Comparison of ENCODE assay signal across 11 cellular contexts in genomic region chr11:20155683-20156279, GRCh38. TPM values are rescaled to one million over a fixed set of nuclear protein-coding genes. Genes with fewer than 3 reads are reported as not detected.
DNase-seq lines count a peak whose midpoint lies in the region; ATAC-seq and TF ChIP-seq lines count a peak whose summit lies in the region.
"Had no signal": no experiment of that assay in that cellular context is flagged by ENCODE, and none has a peak within 500 bp of the region (broad histone marks: within the 10 kb centered on the region; RNA-seq: fewer than 3 reads in every experiment).

No MANE protein-coding gene starts in this region.

- H3K9me3 ChIP-seq in CD8-positive, alpha-beta memory T cell (ENCODE audit: low read length), result no peaks in the 10 kb centered on the region
- H3K9me3 ChIP-seq in ascending aorta, result no peaks in the 10 kb centered on the region
- H3K9me3 ChIP-seq: thyroid gland had no signal

- H3K36me3 Mint-ChIP-seq in CD8-positive, alpha-beta memory T cell, result peaks cover 0 to 7% (median 0%) of the 10 kb centered on the region in 3 donors
- no peaks in the 10 kb centered on the region for H3K36me3 Mint-ChIP-seq in dendritic cell treated with granulocyte-macrophage colony-stimulating factor and Interleukin-4, amounts not matched to agents 40 ng/mL and 50 ng/mL, for 4 days (ENCODE audit: low read depth)
- H3K36me3 Mint-ChIP-seq in natural killer cell treated with Interleukin-12 subunit alpha and Interleukin-12 subunit beta and Interleukin-15 and Interleukin-18, amount 100 ng/mL, for 72 hours, result peaks cover 22% of the 10 kb centered on the region

- POLR2A ChIA-PET in CD8-positive, alpha-beta memory T cell (lab: Charles Lee), result no interaction called here

- H3K4me1 Mint-ChIP-seq in CD8-positive, alpha-beta memory T cell, result peaks cover 15 to 28% (median 26%) of the 10 kb centered on the region in 3 donors
- H3K4me1 Mint-ChIP-seq in dendritic cell treated with granulocyte-macrophage colony-stimulating factor and Interleukin-4, amounts not matched to agents 40 ng/mL and 50 ng/mL, for 4 days (ENCODE audit: low read depth), result peaks cover 14% of the 10 kb centered on the region
- H3K4me1 Mint-ChIP-seq in natural killer cell treated with Interleukin-12 subunit alpha and Interleukin-12 subunit beta and Interleukin-15 and Interleukin-18, amount 100 ng/mL, for 72 hours (ENCODE audit: low read depth in 2 of 2), result peaks cover 24 to 25% of the 10 kb centered on the region in 2 donors

- peak overlapping the region; percentile 41 for H3K4me3 ChIP-seq in CD8-positive, alpha-beta memory T cell (ENCODE audit: low read length)
- H3K4me3 ChIP-seq in H7 (ENCODE audit: insufficient read depth, low read depth, low read length), result peak overlapping the region; percentile 73
- no peak overlapping the region for H3K4me3 ChIP-seq in ascending aorta

- H3K27ac ChIP-seq in CD8-positive, alpha-beta memory T cell (ENCODE audit: low read depth, low read length), result no peak overlapping the region
- no peak overlapping the region for H3K27ac ChIP-seq in ascending aorta
- H3K27ac ChIP-seq: thyroid gland had no signal

- H3K27me3 ChIP-seq in CD8-positive, alpha-beta memory T cell (ENCODE audit: insufficient read depth, low read length, poor library complexity, severe bottlenecking), result peaks cover 28% of the 10 kb centered on the region
- H3K27me3 ChIP-seq in H7 (ENCODE audit: control insufficient read depth, insufficient read depth, low read length), result peaks cover 64% of the 10 kb centered on the region
- peaks cover 37% of the 10 kb centered on the region for H3K27me3 ChIP-seq in ascending aorta

- peaks cover 4% of the 10 kb centered on the region for H3K4me1 ChIP-seq in CD8-positive, alpha-beta memory T cell (ENCODE audit: insufficient read depth, low read length)
- peaks cover 0 to 9% of the 10 kb centered on the region in 2 donors for H3K4me1 ChIP-seq in ascending aorta

- no peak for ATAC-seq in natural killer cell treated with Interleukin-12 subunit alpha and Interleukin-12 subunit beta and Interleukin-15 and Interleukin-18, amount 100 ng/mL, for 72 hours
- ATAC-seq in activated CD4-positive, CD25-positive, alpha-beta regulatory T cell treated with anti-CD3 and anti-CD28 coated beads, Interleukin-2, amount 50 U/mL, for 24 hours, result no peak
- ATAC-seq in GM21825 (IDR thresholded peaks at IDR 0.05; ENCODE audit: unreplicated experiment), result no peak

- TF ChIP-seq CTCF in ascending aorta (IDR thresholded peaks at IDR 0.05), result no peak

- peaks cover 46 to 59% of the 10 kb centered on the region in 2 donors for H3K27me3 Mint-ChIP-seq in CD8-positive, alpha-beta memory T cell
- peaks cover 70% of the 10 kb centered on the region for H3K27me3 Mint-ChIP-seq in dendritic cell treated with granulocyte-macrophage colony-stimulating factor and Interleukin-4, amounts not matched to agents 40 ng/mL and 50 ng/mL, for 4 days
- H3K27me3 Mint-ChIP-seq in natural killer cell treated with Interleukin-12 subunit alpha and Interleukin-12 subunit beta and Interleukin-15 and Interleukin-18, amount 100 ng/mL, for 72 hours, result peaks cover 46 to 60% of the 10 kb centered on the region in 2 donors

- H3K36me3 ChIP-seq in CD8-positive, alpha-beta memory T cell (ENCODE audit: insufficient read depth, low read length), result no peaks in the 10 kb centered on the region
- H3K36me3 ChIP-seq in H7 (replicated peaks; ENCODE audit: control insufficient read depth, insufficient read depth, low read length) (no peaks in the 10 kb centered on the region), ascending aorta (no peaks in the 10 kb centered on the region)
- H3K36me3 ChIP-seq: thyroid gland had no signal

- DNase-seq in CD8-positive, alpha-beta memory T cell, result no peak
- DNase-seq in H7 (peak; percentile 47), ascending aorta (ENCODE audit: low spot score in 2 of 2) (no peak), medulla oblongata (ENCODE audit: extremely low spot score) (no peak)
- DNase-seq in natural killer cell treated with Interleukin-12 subunit alpha and Interleukin-12 subunit beta and Interleukin-15 and Interleukin-18, amount 100 ng/mL, for 72 hours (ENCODE audit: low spot score), result no peak
- DNase-seq: DMS153, thyroid gland had no signal

- CTCF ChIA-PET in CD8-positive, alpha-beta memory T cell (lab: Charles Lee), result interaction anchor here (1.0 to 1.5 kb wide), 3 partner anchors 23 to 208 kb away, joined by 3 to 8 read pairs (median 3); no protein-coding TSS in a partner anchor

- peak overlapping the region in 7 of 8 donors; percentile 36 to 75 (median 50) for H3K27ac Mint-ChIP-seq in CD8-positive, alpha-beta memory T cell
- no peak overlapping the region for H3K27ac Mint-ChIP-seq in dendritic cell treated with granulocyte-macrophage colony-stimulating factor and Interleukin-4, amounts not matched to agents 40 ng/mL and 50 ng/mL, for 4 days
- H3K27ac Mint-ChIP-seq in natural killer cell treated with Interleukin-12 subunit alpha and Interleukin-12 subunit beta and Interleukin-15 and Interleukin-18, amount 100 ng/mL, for 72 hours, result no peak overlapping the region

- intact Hi-C loops in dendritic cell treated with granulocyte-macrophage colony-stimulating factor and Interleukin-4, amounts not matched to agents 40 ng/mL and 50 ng/mL, for 4 days (cut with micrococcal nuclease), result no loop called here
- intact Hi-C loops in ascending aorta (cut with DNase I), result no loop called here

- peak overlapping the region; percentile 78 to 89 (median 83) for H3K4me3 Mint-ChIP-seq in CD8-positive, alpha-beta memory T cell
- H3K4me3 Mint-ChIP-seq in dendritic cell treated with granulocyte-macrophage colony-stimulating factor and Interleukin-4, amounts not matched to agents 40 ng/mL and 50 ng/mL, for 4 days, result peak overlapping the region; percentile 68
- peak overlapping the region; percentile 67 for H3K4me3 Mint-ChIP-seq in natural killer cell treated with Interleukin-12 subunit alpha and Interleukin-12 subunit beta and Interleukin-15 and Interleukin-18, amount 100 ng/mL, for 72 hours

- peaks cover 0 to 24% (median 17%) of the 10 kb centered on the region in 5 donors for H3K9me3 Mint-ChIP-seq in CD8-positive, alpha-beta memory T cell
- H3K9me3 Mint-ChIP-seq in dendritic cell treated with granulocyte-macrophage colony-stimulating factor and Interleukin-4, amounts not matched to agents 40 ng/mL and 50 ng/mL, for 4 days, result no peaks in the 10 kb centered on the region
- no peaks in the 10 kb centered on the region for H3K9me3 Mint-ChIP-seq in natural killer cell treated with Interleukin-12 subunit alpha and Interleukin-12 subunit beta and Interleukin-15 and Interleukin-18, amount 100 ng/mL, for 72 hours

RNA-seq across cellular contexts. Expression of gene DBX1, which starts 4.5 kb away (rescaled TPM):
- not detected for total RNA-seq in CD8-positive, alpha-beta memory T cell
- polyA plus RNA-seq in CD8-positive, alpha-beta memory T cell, result not detected
- total RNA-seq in H7 (2014; rRNA removed; shearing (Covaris generic)), result 0.59 and 1.8 TPM in 2 replicates
- total RNA-seq in natural killer cell treated with Interleukin-12 subunit alpha and Interleukin-12 subunit beta and Interleukin-15 and Interleukin-18, amount 100 ng/mL, for 72 hours, result not detected
- not detected for total RNA-seq in ascending aorta
- total RNA-seq: omental fat pad, thyroid gland had no signal

Comparison
In these comparisons a context has a peak if more than half of its experiments do, and no peak if none do; other contexts are left out.
1. H3K4me3 ChIP-seq: peak in CD8-positive, alpha-beta memory T cell (single experiment) and H7 (single experiment); none in ascending aorta (0 of 2).
2. H3K27ac Mint-ChIP-seq: peak in CD8-positive, alpha-beta memory T cell (7 of 8); none in dendritic cell treated with granulocyte-macrophage colony-stimulating factor and Interleukin-4, amounts not matched to agents 40 ng/mL and 50 ng/mL, for 4 days (single experiment) and natural killer cell treated with Interleukin-12 subunit alpha and Interleukin-12 subunit beta and Interleukin-15 and Interleukin-18, amount 100 ng/mL, for 72 hours (0 of 2).
3. Peak in every context shown above with its lines, with median percentiles within 50 percentile points of each other: H3K4me3 Mint-ChIP-seq.